Comparison of ENCODE assay signal across 16 cellular contexts in the genomic region with DNA sequence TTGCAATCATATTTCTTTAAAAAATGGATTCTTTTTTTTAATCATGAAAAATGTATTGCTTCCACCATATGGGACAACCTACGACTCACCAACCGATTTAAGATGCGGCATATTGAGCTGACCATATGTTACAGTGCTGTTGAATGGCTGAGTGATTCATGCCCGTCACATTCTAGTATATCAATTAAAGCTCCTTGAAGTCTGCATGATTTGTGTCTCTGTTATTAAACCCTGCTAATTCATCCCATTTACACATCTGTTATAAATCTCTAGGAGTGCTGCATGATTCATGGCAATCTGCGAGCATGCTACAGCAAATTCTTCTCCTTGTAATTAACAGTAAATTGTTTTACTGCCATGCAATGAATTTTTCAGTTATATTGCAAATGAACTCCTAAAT.
DNase-seq lines count a peak whose midpoint lies in the region; ATAC-seq, FAIRE-seq and TF ChIP-seq lines count a peak whose summit lies in the region.
"Had no signal": no experiment of that assay in that cellular context is flagged by ENCODE, and none has a peak within 500 bp of the region (broad histone marks: within the 10 kb centered on the region; RNA-seq: fewer than 3 reads in every experiment).

No MANE protein-coding gene starts in this region.

- DNase-seq in GM04504 (ENCODE audit: low read depth) (peak; percentile 51), NCI-H1694 treated with DMSO at 0.1 percent for 48 hours (lab: John Stamatoyannopoulos, UW) (peak; percentile 99), astrocyte of the hippocampus (ENCODE audit: low read depth, low spot score) (peak; percentile 20), psoas muscle (no peak), GM12892 (ENCODE audit: insufficient read length) (no peak)
- no peak for DNase-seq in stimulated activated naive CD4-positive, alpha-beta T cell treated with Interleukin-2 at 50 U/mL for 16 hours (lab: John Stamatoyannopoulos, UW)
- DNase-seq: activated naive CD8-positive, alpha-beta T cell treated with anti-CD3 and anti-CD28 coated beads for 36 hours; esophagus squamous epithelium; NCI-H1930; Peyer's patch had no signal

- peak overlapping the region; percentile 26 for H2AFZ ChIP-seq in neuron (ENCODE audit: low read depth, low read length)

- H3K4me1 ChIP-seq in neuron (ENCODE audit: insufficient read depth, low read length) (peaks cover 36% of the 10 kb centered on the region), psoas muscle (no peaks in the 10 kb centered on the region)
- H3K4me1 ChIP-seq: Peyer's patch, right atrium auricular region had no signal

- whole genome bisulfite sequencing in psoas muscle, 3 donors = 60 to 61% (median 61%) methylated on average over 5 of the region's 5 CpGs

- TF ChIP-seq POLR2A in GM12892 (IDR thresholded peaks at IDR 0.05; ENCODE audit: low read depth, low read length) = no peak

- H3K4me3 ChIP-seq in neuron (ENCODE audit: low read length) (no peak overlapping the region), psoas muscle (no peak overlapping the region)
- H3K4me3 ChIP-seq: esophagus squamous epithelium, GM12878, Peyer's patch, right atrium auricular region had no signal

- intact Hi-C loops in psoas muscle (cut with DNase I) = no loop called here

- H3K27ac ChIP-seq in psoas muscle = no peak overlapping the region
- H3K27ac ChIP-seq: esophagus squamous epithelium, Peyer's patch, right atrium auricular region had no signal

- ATAC-seq in GM19455 (IDR thresholded peaks at IDR 0.05; ENCODE audit: unreplicated experiment) = no peak
- no peak for ATAC-seq in psoas muscle
- ATAC-seq: GM12878, HCT116 had no signal

- TF ChIP-seq CTCF in psoas muscle (IDR thresholded peaks at IDR 0.05) = no peak

- H3K36me3 ChIP-seq in neuron (ENCODE audit: insufficient read depth, low read length) = no peaks in the 10 kb centered on the region
- no peaks in the 10 kb centered on the region for H3K36me3 ChIP-seq in psoas muscle (ENCODE audit: insufficient read depth in 1 of 2, low read depth in 1 of 2)
- H3K36me3 ChIP-seq: esophagus squamous epithelium, Peyer's patch, right atrium auricular region had no signal

- FAIRE-seq in GM12892 (lab: Jason Lieb, UNC) = no peak
- FAIRE-seq: GM12878, islet of Langerhans had no signal

- H3K9me3 ChIP-seq in neuron (ENCODE audit: low read length) (no peaks in the 10 kb centered on the region), psoas muscle (no peaks in the 10 kb centered on the region)
- H3K9me3 ChIP-seq: esophagus squamous epithelium, Peyer's patch, right atrium auricular region had no signal

- no peaks in the 10 kb centered on the region for H3K27me3 ChIP-seq in neuron (ENCODE audit: insufficient read depth, low read length)
- H3K27me3 ChIP-seq in psoas muscle (ENCODE audit: insufficient read depth in 3 of 3, low read length in 2 of 3) = peaks cover 0 to 4% (median 0%) of the 10 kb centered on the region in 3 donors
- H3K27me3 ChIP-seq: esophagus squamous epithelium, Peyer's patch, right atrium auricular region had no signal

Comparison
In these comparisons a context has a peak if more than half of its experiments do, and no peak if none do; other contexts are left out.
1. DNase-seq: peak in GM04504 (single experiment), NCI-H1694 treated with DMSO at 0.1 percent for 48 hours (single experiment) and astrocyte of the hippocampus (single experiment); none in psoas muscle (0 of 2), GM12892 (single experiment) and stimulated activated naive CD4-positive, alpha-beta T cell treated with Interleukin-2 at 50 U/mL for 16 hours (single experiment).